Comparison of ENCODE assay signal across 8 cellular contexts in the genomic region with DNA sequence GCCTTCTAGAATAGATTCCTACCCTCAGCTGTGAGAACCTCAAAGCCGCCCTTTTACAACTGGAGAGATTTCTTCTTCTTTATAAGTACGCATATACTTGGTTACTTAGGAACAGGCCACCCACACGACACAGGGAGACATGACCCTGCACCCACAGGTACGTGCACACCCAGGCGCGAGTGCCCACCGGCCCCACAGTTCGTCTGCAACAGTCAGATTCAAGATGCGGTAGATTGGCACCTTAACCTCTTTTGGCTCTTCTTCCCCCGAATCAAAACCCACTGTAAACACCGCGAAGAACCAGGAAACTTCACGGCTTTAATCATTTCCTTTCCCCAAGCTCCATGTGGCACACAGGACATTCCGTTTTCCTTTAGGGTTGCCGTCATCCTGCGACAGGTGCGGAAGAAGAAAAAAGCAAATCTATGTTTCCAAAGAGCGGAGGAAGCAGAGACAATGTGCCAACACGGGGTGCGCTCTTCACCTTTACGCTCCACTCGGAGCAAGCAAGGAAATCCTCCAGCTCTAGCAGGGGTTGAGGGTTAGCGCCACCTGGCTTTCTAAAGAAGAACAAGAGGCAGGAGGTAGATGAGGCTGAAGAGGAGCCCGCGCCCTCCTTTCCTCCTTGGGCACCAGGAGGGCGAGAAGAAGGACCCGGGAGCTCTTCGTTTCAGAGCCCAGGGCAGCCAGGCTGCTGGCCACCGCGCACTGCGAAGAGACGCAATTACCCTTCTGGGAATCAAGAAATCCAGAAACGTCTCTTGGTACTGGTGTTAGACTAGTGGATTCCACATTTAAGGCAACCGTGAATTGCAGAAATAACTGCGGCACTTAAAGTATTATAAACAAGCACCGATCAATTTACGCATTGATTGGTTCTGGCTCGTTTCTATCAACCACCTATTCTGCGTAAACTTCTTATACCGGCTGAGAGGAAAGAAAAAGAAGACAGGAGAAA. TPM values are rescaled to one million over a fixed set of nuclear protein-coding genes. Genes with fewer than 3 reads are reported as not detected.
A peak's percentile ranks its signal among the peaks of the same experiment; 100 is the strongest.
DNase-seq lines count a peak whose midpoint lies in the region; ATAC-seq and TF ChIP-seq lines count a peak whose summit lies in the region.

No MANE protein-coding gene starts in this region.

- TF ChIP-seq CTCF in fibroblast of mammary gland (conservative IDR thresholded peaks at IDR 0.05; ENCODE audit: control insufficient read depth, insufficient read depth, low read depth, low read length) (peak; percentile 87), neural cell (IDR thresholded peaks at IDR 0.05; ENCODE audit: poor library complexity, severe bottlenecking) (peak; percentile 60), transverse colon (IDR thresholded peaks at IDR 0.05) (peak; percentile 70 to 78 (median 76))

- H3K27ac ChIP-seq in neural cell (ENCODE audit: low read length), result no peak overlapping the region
- H3K27ac ChIP-seq in transverse colon, result no peak overlapping the region

- H4K20me1 ChIP-seq in neural cell (ENCODE audit: insufficient read depth), result no peaks in the 10 kb centered on the region

- ATAC-seq in GM19025 (IDR thresholded peaks at IDR 0.05; ENCODE audit: low read depth, unreplicated experiment) (peak; percentile 96), HG03139 (IDR thresholded peaks at IDR 0.05; ENCODE audit: unreplicated experiment) (peak; percentile 96)

- TF ChIP-seq RAD21 in neural cell (conservative IDR thresholded peaks at IDR 0.05), result peak; percentile 34

- no peaks in the 10 kb centered on the region for H3K9me2 ChIP-seq in neural cell (ENCODE audit: insufficient read depth, low read length)

- H3K9ac ChIP-seq in neural cell (ENCODE audit: low read length), result no peak overlapping the region

- H2AFZ ChIP-seq in neural cell (ENCODE audit: low read depth, low read length), result no peak overlapping the region

- no peaks in the 10 kb centered on the region for H3K79me2 ChIP-seq in neural cell (replicated peaks; ENCODE audit: insufficient read depth, low read length)

- H3K9me3 ChIP-seq in neural cell (ENCODE audit: low read length) (peaks cover 4% of the 10 kb centered on the region), transverse colon (no peaks in the 10 kb centered on the region)

- H3K36me3 ChIP-seq in neural cell (ENCODE audit: insufficient read depth, low read length) (no peaks in the 10 kb centered on the region), transverse colon (no peaks in the 10 kb centered on the region)

- DNase-seq in CD1c-positive myeloid dendritic cell (ENCODE audit: extremely low spot score) (peak; percentile 60), NCI-H748 treated with DMSO at 0.1 percent for 48 hours (lab: John Stamatoyannopoulos, UW) (peak; percentile 57), fibroblast of mammary gland (ENCODE audit: low read depth) (peak; percentile 78), transverse colon (peak; percentile 71)
- peak; percentile 57 to 66 for DNase-seq in activated T-cell treated with anti-CD3 and anti-CD28 coated beads, Interleukin-2, amount 50 U/mL, for 48 hours

- H3K27me3 ChIP-seq in neural cell (ENCODE audit: insufficient read depth, low read depth, low read length), result peaks cover 45% of the 10 kb centered on the region
- H3K27me3 ChIP-seq in transverse colon, result peaks cover 22% of the 10 kb centered on the region

- TF ChIP-seq POLR2A in transverse colon (IDR thresholded peaks at IDR 0.05), result no peak

- no peak for TF ChIP-seq EP300 in neural cell (conservative IDR thresholded peaks at IDR 0.05; ENCODE audit: poor library complexity, severe bottlenecking)
- no peak for TF ChIP-seq EP300 in transverse colon (IDR thresholded peaks at IDR 0.05; ENCODE audit: low read depth)

- peaks cover 0 to 24% (median 5%) of the 10 kb centered on the region in 4 donors for H3K4me1 ChIP-seq in transverse colon

- intact Hi-C loops in transverse colon (cut with DNase I; ENCODE audit: low total_unique reads), result loop anchor here (2.0 kb wide), 1 partner anchor 73 kb away; no protein-coding TSS in a partner anchor

- H3K4me2 ChIP-seq in neural cell (ENCODE audit: low read length), result no peak overlapping the region

- WGBS in transverse colon (ENCODE audit: low coverage in 1 of 2), 2 donors, result 13 to 18% methylated on average over 12 to 40 of the region's 40 CpGs

- H3F3A ChIP-seq in neural cell (ENCODE audit: insufficient read depth, low read length, poor library complexity, severe bottlenecking), result no peaks in the 10 kb centered on the region

- peak overlapping the region; percentile 27 for H3K4me3 ChIP-seq in fibroblast of mammary gland (ENCODE audit: control insufficient read depth, low read depth, low read length)
- peak overlapping the region; percentile 49 for H3K4me3 ChIP-seq in neural cell (ENCODE audit: low read length)
- H3K4me3 ChIP-seq in transverse colon, result peak overlapping the region in 3 of 4 donors; percentile 20 to 49 (median 31)

- in situ Hi-C loops in transverse colon (cut with MboI; ENCODE audit: low pct_ligation_motif_present in 1 of 4, low pct_unique_long_range_greater_than_20kb in 1 of 4, low sequenced_read_pairs in 3 of 4), result loop anchor here in 3 of 4 donors (10.0 kb wide), 2 partner anchors 69 to 169 kb away; no protein-coding TSS in a partner anchor

TF ChIP-seq in neural cell, 6 proteins besides CTCF, POLR2A, EP300 and RAD21:
- no peak for TF ChIP-seq TAF1 (IDR thresholded peaks at IDR 0.05; ENCODE audit: low read depth)
- TF ChIP-seq, protein P1, sequence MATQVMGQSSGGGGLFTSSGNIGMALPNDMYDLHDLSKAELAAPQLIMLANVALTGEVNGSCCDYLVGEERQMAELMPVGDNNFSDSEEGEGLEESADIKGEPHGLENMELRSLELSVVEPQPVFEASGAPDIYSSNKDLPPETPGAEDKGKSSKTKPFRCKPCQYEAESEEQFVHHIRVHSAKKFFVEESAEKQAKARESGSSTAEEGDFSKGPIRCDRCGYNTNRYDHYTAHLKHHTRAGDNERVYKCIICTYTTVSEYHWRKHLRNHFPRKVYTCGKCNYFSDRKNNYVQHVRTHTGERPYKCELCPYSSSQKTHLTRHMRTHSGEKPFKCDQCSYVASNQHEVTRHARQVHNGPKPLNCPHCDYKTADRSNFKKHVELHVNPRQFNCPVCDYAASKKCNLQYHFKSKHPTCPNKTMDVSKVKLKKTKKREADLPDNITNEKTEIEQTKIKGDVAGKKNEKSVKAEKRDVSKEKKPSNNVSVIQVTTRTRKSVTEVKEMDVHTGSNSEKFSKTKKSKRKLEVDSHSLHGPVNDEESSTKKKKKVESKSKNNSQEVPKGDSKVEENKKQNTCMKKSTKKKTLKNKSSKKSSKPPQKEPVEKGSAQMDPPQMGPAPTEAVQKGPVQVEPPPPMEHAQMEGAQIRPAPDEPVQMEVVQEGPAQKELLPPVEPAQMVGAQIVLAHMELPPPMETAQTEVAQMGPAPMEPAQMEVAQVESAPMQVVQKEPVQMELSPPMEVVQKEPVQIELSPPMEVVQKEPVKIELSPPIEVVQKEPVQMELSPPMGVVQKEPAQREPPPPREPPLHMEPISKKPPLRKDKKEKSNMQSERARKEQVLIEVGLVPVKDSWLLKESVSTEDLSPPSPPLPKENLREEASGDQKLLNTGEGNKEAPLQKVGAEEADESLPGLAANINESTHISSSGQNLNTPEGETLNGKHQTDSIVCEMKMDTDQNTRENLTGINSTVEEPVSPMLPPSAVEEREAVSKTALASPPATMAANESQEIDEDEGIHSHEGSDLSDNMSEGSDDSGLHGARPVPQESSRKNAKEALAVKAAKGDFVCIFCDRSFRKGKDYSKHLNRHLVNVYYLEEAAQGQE (IDR thresholded peaks at IDR 0.05; ENCODE audit: borderline replicate concordance), result no peak
- peak; percentile 44 for TF ChIP-seq SMC3 (conservative IDR thresholded peaks at IDR 0.05; ENCODE audit: poor library complexity)
- TF ChIP-seq EZH2 (IDR thresholded peaks at IDR 0.05; ENCODE audit: borderline replicate concordance, insufficient read depth, low read length, poor library complexity, severe bottlenecking), result no peak

RNA-seq across cellular contexts. Expression of a gene that starts 35.7 kb away (rescaled TPM):
- polyA plus RNA-seq in neural cell, result not detected in 2 replicates
- polyA minus RNA-seq in neural cell, result not detected in 2 replicates
- total RNA-seq in transverse colon, result 10 to 100 TPM; 24.6 to 87.6 (median 40.9) TPM
